In the genomic region with DNA sequence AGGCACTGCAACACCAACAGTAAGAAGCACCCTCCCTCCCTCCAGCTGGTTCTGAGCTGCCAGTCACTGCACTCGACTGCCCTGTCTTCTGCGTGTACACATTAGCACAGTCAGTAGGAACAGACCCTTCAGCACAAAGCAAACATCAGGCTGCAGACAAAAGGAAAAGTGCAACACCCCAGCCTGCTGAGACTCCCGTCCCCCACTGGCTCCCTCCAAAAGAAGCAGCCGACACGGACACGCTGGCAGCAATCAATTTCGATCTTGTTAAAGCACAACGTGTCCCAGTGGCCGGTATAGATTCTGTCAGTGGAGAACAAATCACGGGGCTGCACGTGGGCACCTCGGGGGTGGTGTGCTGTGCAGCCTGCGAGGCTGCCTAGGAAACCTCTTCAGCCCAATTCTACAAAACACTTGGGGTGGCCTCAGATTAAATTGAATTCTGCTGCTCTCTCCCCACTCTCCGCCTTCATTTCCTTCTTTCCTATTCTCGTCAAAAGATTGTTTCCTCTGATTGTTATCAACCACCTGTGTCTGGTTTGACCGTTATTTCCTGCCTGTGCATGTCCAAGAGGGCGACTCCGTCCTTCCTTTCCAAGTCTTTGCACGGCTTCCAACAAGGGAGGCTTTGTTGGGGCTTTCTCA, we compare ENCODE assay signal across 8 cellular contexts. TPM values are rescaled to one million over a fixed set of nuclear protein-coding genes. Genes with fewer than 3 reads are reported as not detected.
A peak's percentile ranks its signal among the peaks of the same experiment; 100 is the strongest.
DNase-seq lines count a peak whose midpoint lies in the region; ATAC-seq and TF ChIP-seq lines count a peak whose summit lies in the region.

No MANE protein-coding gene starts in this region.

- peak overlapping the region; percentile 56 for H3K4me3 ChIP-seq in BE2C (ENCODE audit: low read depth, low read length)
- H3K4me3 ChIP-seq in lower lobe of right lung: peak overlapping the region; percentile 21
- no peak overlapping the region for H3K4me3 ChIP-seq in upper lobe of right lung
- H3K4me3 ChIP-seq in HAP-1: no peak overlapping the region

- H3K27ac ChIP-seq in lower lobe of right lung (peak overlapping the region; percentile 73), upper lobe of right lung (peak overlapping the region; percentile 49)

- CTCF ChIA-PET in activated CD8-positive, alpha-beta T cell treated with anti-CD3 and anti-CD28 coated beads for 36 hours (lab: Charles Lee): interaction anchor here (1.4 to 2.0 kb wide), 2 partner anchors 45 to 308 kb away, joined by 3 to 5 read pairs; a partner anchor contains a TSS

- peaks cover 54% of the 10 kb centered on the region for H3K36me3 Mint-ChIP-seq in activated CD8-positive, alpha-beta T cell treated with anti-CD3 and anti-CD28 coated beads for 36 hours (ENCODE audit: low read depth)

- peaks cover 38% of the 10 kb centered on the region for H3K4me1 ChIP-seq in BE2C
- H3K4me1 ChIP-seq in lower lobe of right lung: peaks cover 54% of the 10 kb centered on the region
- H3K4me1 ChIP-seq in upper lobe of right lung: peaks cover 42% of the 10 kb centered on the region
- H3K4me1 ChIP-seq in HAP-1: peaks cover 18% of the 10 kb centered on the region

- peak; percentile 34 for ATAC-seq in activated CD8-positive, alpha-beta T cell treated with anti-CD3 and anti-CD28 coated beads for 36 hours
- peak; percentile 79 to 84 for ATAC-seq in lower lobe of right lung
- peak; percentile 88 for ATAC-seq in upper lobe of right lung
- no peak for ATAC-seq in HG02588 (IDR thresholded peaks at IDR 0.05; ENCODE audit: unreplicated experiment)

- H3K27ac Mint-ChIP-seq in activated CD8-positive, alpha-beta T cell treated with anti-CD3 and anti-CD28 coated beads for 36 hours: peak overlapping the region; percentile 81

- H3K36me3 ChIP-seq in BE2C (no peaks in the 10 kb centered on the region), lower lobe of right lung (peaks cover 69% of the 10 kb centered on the region), upper lobe of right lung (peaks cover 51% of the 10 kb centered on the region), HAP-1 (replicated peaks) (peaks cover 55% of the 10 kb centered on the region)

- no peak for TF ChIP-seq CTCF in BE2C (IDR thresholded peaks at IDR 0.05; ENCODE audit: low read depth, low read length)
- no peak for TF ChIP-seq CTCF in activated CD8-positive, alpha-beta T cell treated with anti-CD3 and anti-CD28 coated beads for 36 hours (IDR thresholded peaks at IDR 0.05)
- TF ChIP-seq CTCF in lower lobe of right lung (IDR thresholded peaks at IDR 0.05): no peak
- no peak for TF ChIP-seq CTCF in upper lobe of right lung (IDR thresholded peaks at IDR 0.05)

- peaks cover 44% of the 10 kb centered on the region for H3K4me1 Mint-ChIP-seq in activated CD8-positive, alpha-beta T cell treated with anti-CD3 and anti-CD28 coated beads for 36 hours (ENCODE audit: low read depth)

- DNase-seq in BE2C (peak; percentile 67), NCI-H1092 treated with DMSO at 0.1 percent for 48 hours (lab: John Stamatoyannopoulos, UW) (peak; percentile 88), lower lobe of right lung (no peak), upper lobe of right lung (peak; percentile 69), HAP-1 (ENCODE audit: low spot score in 2 of 2) (no peak), NCI-H1694 treated with DMSO at 0.1 percent for 48 hours (lab: John Stamatoyannopoulos, UW) (no peak)
- DNase-seq in activated CD8-positive, alpha-beta T cell treated with anti-CD3 and anti-CD28 coated beads for 36 hours: peak; percentile 33

- no peak overlapping the region for H3K4me3 Mint-ChIP-seq in activated CD8-positive, alpha-beta T cell treated with anti-CD3 and anti-CD28 coated beads for 36 hours

- H3K9me3 ChIP-seq in BE2C (no peaks in the 10 kb centered on the region), lower lobe of right lung (no peaks in the 10 kb centered on the region), upper lobe of right lung (no peaks in the 10 kb centered on the region), HAP-1 (no peaks in the 10 kb centered on the region)

- POLR2A ChIA-PET in activated CD8-positive, alpha-beta T cell treated with anti-CD3 and anti-CD28 coated beads for 36 hours (lab: Charles Lee): interaction anchor here (1.4 kb wide), 1 partner anchor 83 kb away, joined by 7 read pairs; the partner anchor contains the start of gene REV3L

- H3K27me3 Mint-ChIP-seq in activated CD8-positive, alpha-beta T cell treated with anti-CD3 and anti-CD28 coated beads for 36 hours: no peaks in the 10 kb centered on the region

- no peaks in the 10 kb centered on the region for H3K9me3 Mint-ChIP-seq in activated CD8-positive, alpha-beta T cell treated with anti-CD3 and anti-CD28 coated beads for 36 hours

- in situ Hi-C loops in HAP-1 (cut with MboI; ENCODE audit: low sequenced_read_pairs): no loop called here

- intact Hi-C loops in activated CD8-positive, alpha-beta T cell treated with anti-CD3 and anti-CD28 coated beads for 36 hours (cut with micrococcal nuclease): no loop called here
- intact Hi-C loops in lower lobe of right lung (cut with DNase I): no loop called here
- intact Hi-C loops in upper lobe of right lung (cut with DNase I): no loop called here

- H3K27me3 ChIP-seq in BE2C (no peaks in the 10 kb centered on the region), lower lobe of right lung (ENCODE audit: low read depth) (no peaks in the 10 kb centered on the region), upper lobe of right lung (no peaks in the 10 kb centered on the region), HAP-1 (ENCODE audit: low read depth) (no peaks in the 10 kb centered on the region)

RNA-seq across cellular contexts. Expression of gene TRAF3IP2, which starts 38.7 kb away (rescaled TPM):
- polyA plus RNA-seq in BE2C (2012; ENCODE audit: insufficient read depth, insufficient read length, low read depth): 71.3 TPM
- 10 to 100 TPM; 23.2 to 26.3 TPM for total RNA-seq in activated CD8-positive, alpha-beta T cell treated with anti-CD3 and anti-CD28 coated beads for 36 hours
- total RNA-seq in lower lobe of right lung (37.5 TPM), upper lobe of right lung (32.1 TPM)

Comparison
In these comparisons a context has a peak if more than half of its experiments do, and no peak if none do; other contexts are left out.
1. DNase-seq: peak in BE2C (single experiment), NCI-H1092 treated with DMSO at 0.1 percent for 48 hours (single experiment), activated CD8-positive, alpha-beta T cell treated with anti-CD3 and anti-CD28 coated beads for 36 hours (single experiment) and upper lobe of right lung (single experiment); none in lower lobe of right lung (single experiment), HAP-1 (0 of 2) and NCI-H1694 treated with DMSO at 0.1 percent for 48 hours (single experiment).
2. H3K4me3 ChIP-seq: peak in BE2C (single experiment) and lower lobe of right lung (single experiment); none in upper lobe of right lung (single experiment) and HAP-1 (single experiment).